In the genomic region with DNA sequence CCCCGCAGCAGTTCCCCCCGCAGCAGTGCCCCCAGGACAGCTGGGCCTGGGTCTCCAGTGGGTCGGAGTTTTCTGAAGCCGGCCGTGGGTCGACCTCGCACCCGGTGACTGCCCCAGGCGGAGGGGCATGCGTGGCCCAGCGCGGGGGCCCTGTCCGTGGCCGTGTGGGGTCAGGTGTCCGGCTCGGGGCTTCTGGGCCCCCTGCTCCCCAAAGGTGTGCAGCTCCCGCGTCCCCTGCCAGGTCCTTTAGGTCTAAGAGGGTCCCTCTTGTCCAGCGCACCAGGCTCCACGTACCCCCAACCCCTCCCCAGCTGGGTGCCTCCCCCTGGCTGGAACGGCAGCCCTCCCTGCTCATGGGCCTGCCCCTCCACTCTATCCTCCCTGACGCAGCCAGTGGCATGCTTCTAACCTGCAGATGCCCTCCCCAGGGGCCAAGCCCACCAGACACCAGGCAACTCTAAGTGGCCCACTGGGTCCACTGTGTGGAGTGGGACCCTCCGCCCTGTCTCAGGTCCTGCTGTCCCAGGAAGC, we compare ENCODE assay signal across 1 cellular context.
TF ChIP-seq lines count a peak whose summit lies in the region.

No MANE protein-coding gene starts in this region.

TF ChIP-seq in H1, 55 proteins besides CTCF, POLR2A, EP300 and RAD21:
- TF ChIP-seq EZH2 (IDR thresholded peaks at IDR 0.05; ENCODE audit: low read depth, low read length, severe bottlenecking) (no peak), ATF3 (IDR thresholded peaks at IDR 0.05; ENCODE audit: insufficient read depth, low read depth, low read length) (no peak), RBBP5 (IDR thresholded peaks at IDR 0.05; ENCODE audit: borderline replicate concordance, low read depth, low read length) (no peak), POLR2AphosphoS5 (IDR thresholded peaks at IDR 0.05; ENCODE audit: low read depth, low read length) (no peak), HDAC2 (IDR thresholded peaks at IDR 0.05; ENCODE audit: borderline replicate concordance in 1 of 2, low read depth in 2 of 2, low read length in 2 of 2) (no peak), SAP30 (IDR thresholded peaks at IDR 0.05; ENCODE audit: insufficient read depth, insufficient replicate concordance, low read length) (no peak), RXRA (IDR thresholded peaks at IDR 0.05; ENCODE audit: insufficient read depth, low read depth, low read length) (no peak), MAFK (IDR thresholded peaks at IDR 0.05; ENCODE audit: low read depth, low read length) (no peak), CEBPB (IDR thresholded peaks at IDR 0.05; ENCODE audit: low read depth, low read length) (no peak), CTBP2 (IDR thresholded peaks at IDR 0.05; ENCODE audit: borderline replicate concordance, insufficient read depth, insufficient read length, low read length) (no peak), YY1 (IDR thresholded peaks at IDR 0.05; ENCODE audit: low read depth, low read length) (no peak)
